ENCODE assay signal across 8 cellular contexts in the genomic region with DNA sequence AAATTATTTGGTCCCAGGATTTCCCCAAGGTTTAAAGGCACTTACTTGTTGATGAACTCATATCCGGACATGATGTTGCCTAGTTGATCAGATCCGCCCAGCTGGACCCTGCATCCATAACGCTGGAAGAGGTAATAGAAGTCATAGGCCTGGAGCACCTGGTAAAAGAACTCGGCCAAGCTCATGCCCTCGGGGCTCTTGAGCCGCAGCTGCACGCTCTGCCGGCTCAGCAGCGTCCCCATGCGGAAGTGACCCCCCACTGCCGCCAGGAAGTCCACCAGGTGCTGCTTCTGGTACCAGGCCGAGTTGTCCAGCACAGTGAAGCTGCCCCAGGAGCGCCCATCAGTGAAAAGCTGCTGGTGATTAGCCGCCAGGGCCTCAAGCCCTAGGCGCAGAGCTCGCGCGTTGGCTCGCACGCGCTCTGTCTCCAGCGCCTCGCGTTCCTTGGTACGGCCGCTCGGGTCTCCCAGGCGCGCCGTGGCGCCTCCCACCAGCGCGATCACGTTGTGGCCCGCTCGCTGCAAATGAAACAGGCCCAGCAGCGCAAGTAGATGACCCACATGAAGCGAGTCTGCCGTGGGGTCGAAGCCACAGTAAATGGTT. TPM values are rescaled to one million over a fixed set of nuclear protein-coding genes. Genes with fewer than 3 reads are reported as not detected.
DNase-seq lines count a peak whose midpoint lies in the region; ATAC-seq and TF ChIP-seq lines count a peak whose summit lies in the region.

No MANE protein-coding gene starts in this region.

- 0 out of 2 replicates have a peak, but pooled peaks cover 6% of the 10 kb centered on the region for H4K20me1 ChIP-seq in OCI-LY7 (ENCODE audit: insufficient read depth, low read length)
- H4K20me1 ChIP-seq in fibroblast of lung (ENCODE audit: control insufficient read depth, extremely low read depth, insufficient read depth, low read length) = no peaks in the 10 kb centered on the region

- H3K36me3 ChIP-seq in OCI-LY7 (ENCODE audit: insufficient read depth, low read length) (peaks cover 41% of the 10 kb centered on the region), fibroblast of lung (ENCODE audit: control insufficient read depth, insufficient read depth, low read length) (peaks cover 3% of the 10 kb centered on the region)

- no peaks in the 10 kb centered on the region for H3K9me2 ChIP-seq in OCI-LY7 (ENCODE audit: insufficient read depth, low read length)

- H3K9me3 ChIP-seq in OCI-LY7 (ENCODE audit: low read length) = no peaks in the 10 kb centered on the region
- no peaks in the 10 kb centered on the region for H3K9me3 ChIP-seq in fibroblast of lung (ENCODE audit: control insufficient read depth, insufficient read depth, low read depth, low read length)

- peaks cover 17% of the 10 kb centered on the region for H3K4me1 Mint-ChIP-seq in Calu3 (ENCODE audit: low read depth, unreplicated experiment)
- peaks cover 16 to 17% of the 10 kb centered on the region in 2 donors for H3K4me1 Mint-ChIP-seq in natural killer cell

- peak; percentile 87 for TF ChIP-seq CTCF in Calu3 (IDR thresholded peaks at IDR 0.05; ENCODE audit: unreplicated experiment)
- TF ChIP-seq CTCF in OCI-LY7 (conservative IDR thresholded peaks at IDR 0.05; ENCODE audit: low read length) = peak; percentile 92
- peak; percentile 67 to 80 for TF ChIP-seq CTCF in fibroblast of lung (conservative IDR thresholded peaks at IDR 0.05 in 1 of 2, IDR thresholded peaks at IDR 0.05 in 1 of 2; ENCODE audit: low read depth in 1 of 2, low read length in 2 of 2)
- TF ChIP-seq CTCF in natural killer cell (IDR thresholded peaks at IDR 0.05) = peak; percentile 60

- CTCF ChIA-PET in Calu3 (lab: Charles Lee) = interaction anchor here (0.6 to 2.4 kb wide), 14 partner anchors 20 to 1267 kb away, joined by 3 to 17 read pairs (median 5); partner anchors contain the start of genes ALG10 and PKP2
- CTCF ChIA-PET in OCI-LY7 (lab: Charles Lee; ENCODE audit: unreplicated experiment) = interaction anchor here (0.6 to 2.0 kb wide), 13 partner anchors 9 to 1102 kb away, joined by 3 to 6 read pairs (median 4); no protein-coding TSS in a partner anchor

- peak overlapping the region; percentile 81 for H3K4me3 Mint-ChIP-seq in Calu3 (ENCODE audit: low read depth, unreplicated experiment)
- H3K4me3 Mint-ChIP-seq in natural killer cell = peak overlapping the region; percentile 89

- DNase-seq in Calu3 (peak; percentile 93), HT1080 (ENCODE audit: low read depth) (peak; percentile 85), OCI-LY7 (ENCODE audit: low spot score) (peak; percentile 91), fibroblast of lung (ENCODE audit: low read depth in 2 of 2) (peak; percentile 77 to 82), natural killer cell (peak; percentile 62)
- peak; percentile 80 to 85 for DNase-seq in activated T-cell treated with anti-CD3 and anti-CD28 coated beads, Interleukin-2, amount 50 U/mL, for 48 hours
- peak; percentile 28 to 89 (median 70) for DNase-seq in stimulated activated naive CD4-positive, alpha-beta T cell (lab: John Stamatoyannopoulos, UW)

- H3K4me3 ChIP-seq in OCI-LY7 (ENCODE audit: low read depth, low read length, poor library complexity, severe bottlenecking) (peak overlapping the region; percentile 85), fibroblast of lung (replicated peaks in 1 of 4; ENCODE audit: control extremely low read depth in 1 of 4, insufficient read depth in 1 of 4, low read depth in 3 of 4, low read length in 4 of 4) (peak overlapping the region; percentile 83 to 100 (median 96))

- H3K4me1 ChIP-seq in OCI-LY7 (ENCODE audit: insufficient read depth, low read length, poor library complexity, severe bottlenecking) (peaks cover 22% of the 10 kb centered on the region), fibroblast of lung (ENCODE audit: control insufficient read depth, extremely low read depth, insufficient read depth, low read length) (peaks cover 2% of the 10 kb centered on the region)

- H3K4me2 ChIP-seq in OCI-LY7 (ENCODE audit: low read length) = peak overlapping the region; percentile 87
- peak overlapping the region; percentile 99 for H3K4me2 ChIP-seq in fibroblast of lung (ENCODE audit: extremely low read depth, insufficient read depth, low read length)

- peak overlapping the region; percentile 90 for H3K9ac ChIP-seq in fibroblast of lung (ENCODE audit: insufficient read depth, low read length)

- POLR2A ChIA-PET in OCI-LY7 (lab: Charles Lee) = interaction anchor here (0.7 to 2.1 kb wide), 14 partner anchors 9 to 1267 kb away, joined by 3 to 13 read pairs (median 4); partner anchors contain the start of gene ALG10

- peak overlapping the region; percentile 100 for H2AFZ ChIP-seq in OCI-LY7 (ENCODE audit: low read length)
- peak overlapping the region; percentile 90 for H2AFZ ChIP-seq in fibroblast of lung (ENCODE audit: low read length)

- H3K36me3 Mint-ChIP-seq in Calu3 (ENCODE audit: insufficient read depth, unreplicated experiment) = peaks cover 37% of the 10 kb centered on the region
- H3K36me3 Mint-ChIP-seq in natural killer cell = no peaks in the 10 kb centered on the region

- BruUV-seq in Calu3 (replicated peaks; lab: Mats Ljungman, UMichigan) = TSS peak; percentile 90
- BruUV-seq in OCI-LY7 (replicated peaks; lab: Mats Ljungman, UMichigan) = no TSS peak

- no peaks in the 10 kb centered on the region for H3K27me3 Mint-ChIP-seq in Calu3 (ENCODE audit: unreplicated experiment)
- peaks cover 0 to 4% of the 10 kb centered on the region in 2 donors for H3K27me3 Mint-ChIP-seq in natural killer cell (ENCODE audit: low read depth in 2 of 2)

- H3K79me2 ChIP-seq in OCI-LY7 (ENCODE audit: insufficient read depth, low read depth, low read length) (peaks cover 31% of the 10 kb centered on the region), fibroblast of lung (ENCODE audit: control insufficient read depth, insufficient read depth, low read length) (peaks cover 18% of the 10 kb centered on the region)

- H3K27ac Mint-ChIP-seq in Calu3 (ENCODE audit: unreplicated experiment) (peak overlapping the region; percentile 77), natural killer cell (peak overlapping the region; percentile 85 to 88)

- ATAC-seq in GM21381 (IDR thresholded peaks at IDR 0.05; ENCODE audit: unreplicated experiment) = peak; percentile 73
- ATAC-seq in natural killer cell = peak; percentile 69 to 82 (median 75)

- peak overlapping the region; percentile 75 for H3K27ac ChIP-seq in OCI-LY7 (ENCODE audit: low read depth, low read length, poor library complexity, severe bottlenecking)
- peak overlapping the region; percentile 93 for H3K27ac ChIP-seq in fibroblast of lung (ENCODE audit: insufficient read depth, low read length)

- no peaks in the 10 kb centered on the region for H3K27me3 ChIP-seq in fibroblast of lung (ENCODE audit: control insufficient read depth, insufficient read depth, low read length)

- intact Hi-C loops in Calu3 (cut with micrococcal nuclease; ENCODE audit: unreplicated experiment) (loop anchor here (5.0 to 10.0 kb wide), 4 partner anchors 147 to 1267 kb away; partner anchors contain the start of gene ALG10), OCI-LY7 (cut with micrococcal nuclease; ENCODE audit: unreplicated experiment) (loop anchor here (1.0 to 2.0 kb wide), 4 partner anchors 76 to 1267 kb away; partner anchors contain the start of genes ALG10 and DNM1L), natural killer cell (cut with micrococcal nuclease) (loop anchor here (1.0 kb wide), 2 partner anchors 76 to 300 kb away; partner anchors contain the start of gene DNM1L)

- H3K9me3 Mint-ChIP-seq in Calu3 (ENCODE audit: low read depth, unreplicated experiment) (no peaks in the 10 kb centered on the region), natural killer cell (no peaks in the 10 kb centered on the region)

RNA-seq across cellular contexts. Expression of gene YARS2, which starts 0.5 kb away (rescaled TPM):
- 22.7 and 28.9 TPM in 2 replicates for total RNA-seq in Calu3 (2022)
- total RNA-seq in HT1080 (2014; rRNA removed; shearing (Covaris generic)) = 38.8 and 48.1 TPM in 2 replicates
- 30.0 and 33.3 TPM in 2 replicates for polyA plus RNA-seq in HT1080 (2015; cell fraction: cytosol; rRNA removed)
- 34.8 and 38.2 TPM in 2 replicates for polyA plus RNA-seq in HT1080 (2015; cell fraction: nucleus; rRNA removed)
- 39.0 and 42.8 TPM in 2 replicates for total RNA-seq in OCI-LY7 (2014; rRNA removed; shearing (Covaris generic))
- total RNA-seq in OCI-LY7 (2022) = 30.2 and 31.5 TPM in 2 replicates
- 27.1 and 28.5 TPM in 2 replicates for total RNA-seq in fibroblast of lung
- polyA plus RNA-seq in fibroblast of lung = 17.8 and 18.4 TPM in 2 replicates
- polyA plus RNA-seq in fibroblast of lung (2012) = 15.1 and 15.5 TPM in 2 replicates
- 5.6 and 7.5 TPM in 2 replicates for polyA minus RNA-seq in fibroblast of lung (ENCODE audit: low replicate concordance)
- 10 to 100 TPM in 1 of 3 donors, 1 to 10 TPM in 2; 9.2 to 15.9 (median 9.3) TPM for total RNA-seq in natural killer cell

Comparison
In these comparisons a context has a peak if more than half of its experiments do, and no peak if none do; other contexts are left out.
1. Peak in every context shown above with its lines: DNase-seq, ATAC-seq, H3K4me3 ChIP-seq and H3K27ac ChIP-seq.